Comparison of ENCODE assay signal across 1 cellular context in the genomic region with DNA sequence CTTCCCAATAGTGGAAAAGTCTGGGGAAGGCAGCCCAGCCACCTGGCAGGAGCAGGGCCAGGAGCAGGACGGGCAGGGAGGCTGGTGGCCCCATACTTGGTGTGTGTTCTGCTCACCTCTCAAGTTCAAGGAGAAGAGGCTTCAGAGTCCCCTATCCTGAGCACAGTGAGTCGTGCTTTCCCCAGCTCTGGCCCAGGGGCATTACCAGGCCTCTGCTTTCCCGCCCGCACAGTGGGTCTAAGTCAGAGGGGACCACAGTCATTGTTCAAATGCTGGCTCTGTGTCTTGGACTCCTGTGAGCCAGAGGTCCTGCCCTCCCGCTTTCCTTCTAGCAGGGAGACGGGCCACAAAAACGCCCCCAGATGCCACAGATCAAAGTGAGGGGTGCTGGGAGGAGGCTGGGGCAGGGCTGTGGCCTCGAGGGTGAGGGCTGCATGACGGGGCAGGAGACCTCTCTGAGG.
TF ChIP-seq lines count a peak whose summit lies in the region.

No MANE protein-coding gene starts in this region.

TF ChIP-seq in K562, 482 proteins besides CTCF, POLR2A, EP300 and RAD21:
- TF ChIP-seq KAT7 (CRISPR knock-in tag; IDR thresholded peaks at IDR 0.05; ENCODE audit: borderline replicate concordance) (no peak), NR3C1 (CRISPR knock-in tag; IDR thresholded peaks at IDR 0.05) (no peak)
